2 cellular contexts compared by ENCODE assay signal in genomic region chr16:78004501-78004900, GRCh38.
A peak's percentile ranks its signal among the peaks of the same experiment; 100 is the strongest.
TF ChIP-seq lines count a peak whose summit lies in the region.

No MANE protein-coding gene starts in this region.

TF ChIP-seq in HepG2, 621 proteins besides CTCF, POLR2A, EP300 and RAD21:
- TF ChIP-seq HIVEP1 (CRISPR knock-in tag; IDR thresholded peaks at IDR 0.05) (no peak), GABPB1 (CRISPR knock-in tag; IDR thresholded peaks at IDR 0.05) (peak; percentile 26; the same call in 1 of the 2 replicates), HNRNPUL1 (IDR thresholded peaks at IDR 0.05; ENCODE audit: low read depth, low read length) (0 out of 2 replicates have a peak, but pooled peaks have one; percentile 20), HNF1A (IDR thresholded peaks at IDR 0.05; ENCODE audit: low read depth) (peak; percentile 75), HNF1A (CRISPR knock-in tag; IDR thresholded peaks at IDR 0.05; ENCODE audit: borderline replicate concordance) (no peak), GABPA (IDR thresholded peaks at IDR 0.05; ENCODE audit: low read depth, low read length) (no peak), GABPA (CRISPR knock-in tag; IDR thresholded peaks at IDR 0.05; ENCODE audit: low read depth) (peak; percentile 62; the same call in 1 of the 2 replicates), HOXA5 (CRISPR knock-in tag; IDR thresholded peaks at IDR 0.05) (no peak), IKZF5 (CRISPR knock-in tag; IDR thresholded peaks at IDR 0.05) (no peak), ZNF572 (CRISPR knock-in tag; IDR thresholded peaks at IDR 0.05) (peak; percentile 34; the same call in 1 of the 2 replicates), CAMTA2 (CRISPR knock-in tag; IDR thresholded peaks at IDR 0.05; ENCODE audit: borderline replicate concordance) (no peak)

TF ChIP-seq in H1, 55 proteins besides CTCF, POLR2A, EP300 and RAD21:
- no peak for TF ChIP-seq HDAC6 (IDR thresholded peaks at IDR 0.05; ENCODE audit: low read depth, low read length)
- TF ChIP-seq PHF8 (conservative IDR thresholded peaks at IDR 0.05; ENCODE audit: low read depth, low read length): no peak
- no peak for TF ChIP-seq CHD7 (IDR thresholded peaks at IDR 0.05; ENCODE audit: insufficient replicate concordance, low read length)
- no peak for TF ChIP-seq SIRT6 (IDR thresholded peaks at IDR 0.05; ENCODE audit: low read length)
- TF ChIP-seq E2F6 (IDR thresholded peaks at IDR 0.05): no peak
- no peak for TF ChIP-seq POU5F1 (IDR thresholded peaks at IDR 0.05; ENCODE audit: low read depth, low read length)
- TF ChIP-seq SP1 (IDR thresholded peaks at IDR 0.05; ENCODE audit: low read depth, low read length): no peak
- TF ChIP-seq TAF1 (IDR thresholded peaks at IDR 0.05; ENCODE audit: low read depth, low read length): no peak
- TF ChIP-seq RXRA (IDR thresholded peaks at IDR 0.05; ENCODE audit: insufficient read depth, low read depth, low read length): no peak
- TF ChIP-seq JUN (IDR thresholded peaks at IDR 0.05; ENCODE audit: low read depth, low read length): no peak
- TF ChIP-seq ASH2L (IDR thresholded peaks at IDR 0.05; ENCODE audit: low read length): no peak
- no peak for TF ChIP-seq ZNF274 (IDR thresholded peaks at IDR 0.05; ENCODE audit: borderline replicate concordance, extremely low read depth, low read length)
- TF ChIP-seq KDM5A (IDR thresholded peaks at IDR 0.05; ENCODE audit: low read length): no peak
- TF ChIP-seq TEAD4 (IDR thresholded peaks at IDR 0.05; ENCODE audit: low read depth, low read length): no peak
- TF ChIP-seq EZH2 (IDR thresholded peaks at IDR 0.05; ENCODE audit: low read depth, low read length, severe bottlenecking): no peak
- no peak for TF ChIP-seq BRCA1 (IDR thresholded peaks at IDR 0.05; ENCODE audit: low read depth, low read length)
